ENCODE assay signal across 7 cellular contexts in the genomic region with DNA sequence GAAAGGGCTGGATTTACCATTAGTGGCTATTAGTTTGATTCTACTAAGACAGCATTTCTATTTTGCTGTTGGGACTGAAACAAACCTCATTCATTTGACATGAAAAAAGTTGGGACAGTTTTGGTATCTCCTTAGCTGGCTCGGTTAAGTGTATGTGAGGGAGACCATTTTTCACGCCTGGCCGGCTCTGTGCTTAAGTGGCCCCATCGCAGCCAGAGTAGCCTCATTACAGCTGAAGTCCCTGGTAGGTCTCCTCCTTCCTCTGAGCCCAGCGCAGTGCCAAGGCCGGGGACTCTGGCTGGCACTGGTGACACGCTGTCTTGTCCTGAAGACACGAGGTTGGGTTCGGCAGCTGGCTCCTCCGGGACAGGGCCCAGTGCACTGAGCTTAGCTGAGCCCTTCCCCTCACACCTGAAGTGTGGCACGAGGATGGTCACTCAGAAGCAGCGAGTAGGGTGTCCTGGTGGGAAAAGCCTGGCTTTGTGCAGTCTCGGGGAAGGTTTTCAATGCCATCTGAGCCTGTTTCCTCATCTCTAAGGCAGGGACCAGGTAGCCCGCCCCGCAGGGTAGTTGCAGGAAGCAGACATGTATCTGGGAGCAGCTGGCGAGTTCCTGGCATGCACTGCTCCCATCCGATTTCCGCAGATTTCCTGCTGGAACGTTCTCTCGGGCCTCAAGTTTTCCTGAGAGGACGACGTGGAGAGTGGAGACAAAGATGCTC.
DNase-seq lines count a peak whose midpoint lies in the region; ATAC-seq and TF ChIP-seq lines count a peak whose summit lies in the region.

No MANE protein-coding gene starts in this region.

- TF ChIP-seq CTCF in GM12865 (IDR thresholded peaks at IDR 0.05; ENCODE audit: insufficient read depth, low read depth, low read length, missing control alignments) (no peak), MM.1S (IDR thresholded peaks at IDR 0.05; ENCODE audit: low read length) (no peak), cardiac fibroblast (IDR thresholded peaks at IDR 0.05; ENCODE audit: low read depth, low read length) (no peak)

- 0 out of 2 replicates have a peak, but pooled peaks cover 6% of the 10 kb centered on the region for H3K79me2 ChIP-seq in MM.1S (ENCODE audit: low read length)

- H3K9ac ChIP-seq in MM.1S (ENCODE audit: low read length) = peak overlapping the region; percentile 86

- peak overlapping the region; percentile 96 for H2AFZ ChIP-seq in MM.1S (ENCODE audit: low read length)

- H4K20me1 ChIP-seq in MM.1S (ENCODE audit: insufficient read depth, low read length) = no peaks in the 10 kb centered on the region

- ATAC-seq in GM21576 (IDR thresholded peaks at IDR 0.05; ENCODE audit: unreplicated experiment) = peak; percentile 4

- H3K4me1 ChIP-seq in MM.1S (ENCODE audit: low read length) = peaks cover 15% of the 10 kb centered on the region
- H3K4me1 ChIP-seq in mesodermal cell (ENCODE audit: control insufficient read depth, insufficient read depth, low read length, poor library complexity, severe bottlenecking) = peaks cover 11% of the 10 kb centered on the region

- peak overlapping the region; percentile 72 for H3K4me3 ChIP-seq in GM12865 (ENCODE audit: low read depth, low read length)
- peak overlapping the region; percentile 84 for H3K4me3 ChIP-seq in MM.1S (ENCODE audit: low read length)
- peak overlapping the region; percentile 53 to 65 for H3K4me3 ChIP-seq in cardiac fibroblast (replicated peaks in 1 of 2; ENCODE audit: low read depth in 2 of 2, low read length in 2 of 2)
- H3K4me3 ChIP-seq in mesodermal cell (ENCODE audit: extremely low read depth, insufficient read depth, low read length, poor library complexity, severe bottlenecking) = peak overlapping the region; percentile 39

- H3K4me2 ChIP-seq in MM.1S (ENCODE audit: low read depth, low read length) = peak overlapping the region; percentile 88

- H3K27ac ChIP-seq in MM.1S (ENCODE audit: low read length) (peak overlapping the region; percentile 89; the same call in 1 of the 2 replicates), mesodermal cell (ENCODE audit: low read depth, low read length, severe bottlenecking) (peak overlapping the region; percentile 98)

- no peaks in the 10 kb centered on the region for H3K36me3 ChIP-seq in MM.1S (replicated peaks; ENCODE audit: insufficient read depth, low read length)
- H3K36me3 ChIP-seq in mesodermal cell (ENCODE audit: control insufficient read depth, insufficient read depth, low read length) = no peaks in the 10 kb centered on the region

- H3K9me2 ChIP-seq in MM.1S (replicated peaks; ENCODE audit: insufficient read depth, low read length) = no peaks in the 10 kb centered on the region

- DNase-seq in GM12865 (ENCODE audit: low read depth) (peak; percentile 5), MM.1S (peak; percentile 32), cardiac fibroblast (ENCODE audit: low read depth in 2 of 2) (no peak), NCI-H128 (lab: John Stamatoyannopoulos, UW; ENCODE audit: unreplicated experiment) (no peak), DMS 273 treated with DMSO at 0.1 percent for 48 hours (lab: John Stamatoyannopoulos, UW) (no peak)

- 90 to 93% methylated on average over 19 to 22 of the region's 22 CpGs for WGBS in mesodermal cell (ENCODE audit: insufficient coverage in 2 of 2), 2 experiments

- H3K9me3 ChIP-seq in MM.1S (replicated peaks; ENCODE audit: insufficient read depth, low read length) (no peaks in the 10 kb centered on the region), mesodermal cell (ENCODE audit: control insufficient read depth, low read length) (peaks cover 7% of the 10 kb centered on the region)

- peaks cover 14% of the 10 kb centered on the region; the same call in 1 of the 2 replicates for H3F3A ChIP-seq in MM.1S (ENCODE audit: insufficient read depth, low read length)

- H3K27me3 ChIP-seq in MM.1S (replicated peaks; ENCODE audit: insufficient read depth, low read length) = no peaks in the 10 kb centered on the region

Comparison
In these comparisons a context has a peak if more than half of its experiments do, and no peak if none do; other contexts are left out.
1. DNase-seq: peak in GM12865 (single experiment) and MM.1S (single experiment); none in cardiac fibroblast (0 of 2), NCI-H128 (single experiment) and DMS 273 treated with DMSO at 0.1 percent for 48 hours (single experiment).
2. Peak in every context shown above with its lines, with median percentiles within 50 percentile points of each other: H3K4me3 ChIP-seq.